8 cellular contexts compared by ENCODE assay signal in genomic region chr4:26175905-26176304, GRCh38.
"Had no signal": no experiment of that assay in that cellular context is flagged by ENCODE, and none has a peak within 500 bp of the region (broad histone marks: within the 10 kb centered on the region; RNA-seq: fewer than 3 reads in every experiment).

No MANE protein-coding gene starts in this region.

- H3K4me3 Mint-ChIP-seq: activated naive CD4-positive, alpha-beta T cell treated with anti-CD3 and anti-CD28 coated beads, Interleukin-2, amount 50 U/mL, for 24 hours; brain had no signal

- H3K27ac Mint-ChIP-seq: activated naive CD4-positive, alpha-beta T cell treated with anti-CD3 and anti-CD28 coated beads, Interleukin-2, amount 50 U/mL, for 24 hours had no signal

- H3K4me3 ChIP-seq: spleen had no signal

- H3K27me3 Mint-ChIP-seq: activated naive CD4-positive, alpha-beta T cell treated with anti-CD3 and anti-CD28 coated beads, Interleukin-2, amount 50 U/mL, for 24 hours; brain had no signal

- H3K9me3 Mint-ChIP-seq: activated naive CD4-positive, alpha-beta T cell treated with anti-CD3 and anti-CD28 coated beads, Interleukin-2, amount 50 U/mL, for 24 hours; effector memory CD8-positive, alpha-beta T cell; stimulated activated naive B cell treated with anti-CD40 and anti-IgM and Interleukin-4, amounts not matched to agents 10 μg/mL and 1 μg/mL and 100 μg/mL, for 72 hours had no signal

- H3K27ac ChIP-seq: neutrophil, spleen had no signal

- H3K4me1 ChIP-seq: spleen had no signal

- H3K27me3 ChIP-seq: neutrophil had no signal

- H3K4me1 Mint-ChIP-seq: activated naive CD4-positive, alpha-beta T cell treated with anti-CD3 and anti-CD28 coated beads, Interleukin-2, amount 50 U/mL, for 24 hours had no signal

- H3K36me3 ChIP-seq: neutrophil, spleen had no signal

- H3K36me3 Mint-ChIP-seq: activated naive CD4-positive, alpha-beta T cell treated with anti-CD3 and anti-CD28 coated beads, Interleukin-2, amount 50 U/mL, for 24 hours; brain; stimulated activated naive B cell treated with anti-CD40 and anti-IgM and Interleukin-4, amounts not matched to agents 10 μg/mL and 1 μg/mL and 100 μg/mL, for 72 hours had no signal

- DNase-seq: activated CD4-positive, CD25-positive, alpha-beta regulatory T cell treated with anti-CD3 and anti-CD28 coated beads, Interleukin-2, amount 50 U/mL, for 72 hours; amygdala; spleen had no signal

- H3K9me3 ChIP-seq: neutrophil, spleen had no signal
